17 cellular contexts compared by ENCODE assay signal in genomic region chr3:16319723-16320122, GRCh38. TPM values are rescaled to one million over a fixed set of nuclear protein-coding genes. Genes with fewer than 3 reads are reported as not detected.
DNase-seq lines count a peak whose midpoint lies in the region; ATAC-seq and TF ChIP-seq lines count a peak whose summit lies in the region.
"Had no signal": no experiment of that assay in that cellular context is flagged by ENCODE, and none has a peak within 500 bp of the region (broad histone marks: within the 10 kb centered on the region; RNA-seq: fewer than 3 reads in every experiment).

No MANE protein-coding gene starts in this region.

- H3K27ac Mint-ChIP-seq in activated CD4-positive, alpha-beta T cell treated with anti-CD3 and anti-CD28 coated beads, Interleukin-2, amount 10 ng/mL, durations not matched to agents 7 days and 5 days, result peak overlapping the region; percentile 83
- peak overlapping the region; percentile 83 for H3K27ac Mint-ChIP-seq in activated naive CD8-positive, alpha-beta T cell treated with anti-CD3 and anti-CD28 coated beads, Interleukin-2, amount 10 ng/mL, durations not matched to agents 7 days and 5 days
- H3K27ac Mint-ChIP-seq in stimulated activated effector memory CD8-positive, alpha-beta T cell treated with anti-CD3 and anti-CD28 coated beads, Interleukin-12 subunit alpha, Interleukin-12 subunit beta, amount 100 ng/mL, for 72 hours, result peak overlapping the region; percentile 88
- no peak overlapping the region for H3K27ac Mint-ChIP-seq in chondrocyte (ENCODE audit: unreplicated experiment)
- H3K27ac Mint-ChIP-seq: stimulated activated memory B cell treated with anti-CD40 and anti-IgM and Interleukin-4, amounts not matched to agents 10 μg/mL and 1 μg/mL and 100 μg/mL, for 72 hours had no signal

- H3K36me3 Mint-ChIP-seq in activated CD4-positive, alpha-beta T cell treated with anti-CD3 and anti-CD28 coated beads, Interleukin-2, amount 10 ng/mL, durations not matched to agents 7 days and 5 days (ENCODE audit: low read depth), result peaks cover 87% of the 10 kb centered on the region
- peaks cover 50% of the 10 kb centered on the region for H3K36me3 Mint-ChIP-seq in activated naive CD8-positive, alpha-beta T cell treated with anti-CD3 and anti-CD28 coated beads, Interleukin-2, amount 10 ng/mL, durations not matched to agents 7 days and 5 days
- peaks cover 93% of the 10 kb centered on the region for H3K36me3 Mint-ChIP-seq in stimulated activated effector memory CD8-positive, alpha-beta T cell treated with anti-CD3 and anti-CD28 coated beads, Interleukin-12 subunit alpha, Interleukin-12 subunit beta, amount 100 ng/mL, for 72 hours
- H3K36me3 Mint-ChIP-seq in chondrocyte (ENCODE audit: low read depth), result peaks cover 39% of the 10 kb centered on the region

- POLR2A ChIA-PET in activated CD4-positive, alpha-beta T cell treated with anti-CD3 and anti-CD28 coated beads, Interleukin-2, amount 10 ng/mL, durations not matched to agents 7 days and 5 days (lab: Charles Lee), result no interaction called here
- POLR2A ChIA-PET in activated naive CD8-positive, alpha-beta T cell treated with anti-CD3 and anti-CD28 coated beads, Interleukin-2, amount 10 ng/mL, durations not matched to agents 7 days and 5 days (lab: Charles Lee), result interaction anchor here (1.2 to 10.1 kb wide), 3 partner anchors 27 to 55 kb away, joined by 3 to 141 read pairs (median 5); partner anchors contain the start of genes DPH3 and OXNAD1

- peaks cover 86% of the 10 kb centered on the region for H3K36me3 ChIP-seq in KOPT-K1 (ENCODE audit: insufficient read depth, low read length)

- peak overlapping the region; percentile 63 for H3K27ac ChIP-seq in KOPT-K1 (ENCODE audit: low read depth, low read length, poor library complexity, severe bottlenecking)
- H3K27ac ChIP-seq: neutrophil, RWPE1, upper lobe of left lung had no signal

- no peaks in the 10 kb centered on the region for H3K9me3 Mint-ChIP-seq in activated CD4-positive, alpha-beta T cell treated with anti-CD3 and anti-CD28 coated beads, Interleukin-2, amount 10 ng/mL, durations not matched to agents 7 days and 5 days
- no peaks in the 10 kb centered on the region for H3K9me3 Mint-ChIP-seq in activated naive CD8-positive, alpha-beta T cell treated with anti-CD3 and anti-CD28 coated beads, Interleukin-2, amount 10 ng/mL, durations not matched to agents 7 days and 5 days
- H3K9me3 Mint-ChIP-seq in stimulated activated effector memory CD8-positive, alpha-beta T cell treated with anti-CD3 and anti-CD28 coated beads, Interleukin-12 subunit alpha, Interleukin-12 subunit beta, amount 100 ng/mL, for 72 hours, result no peaks in the 10 kb centered on the region
- no peaks in the 10 kb centered on the region for H3K9me3 Mint-ChIP-seq in chondrocyte (ENCODE audit: low read depth)
- H3K9me3 Mint-ChIP-seq: stimulated activated memory B cell treated with anti-CD40 and anti-IgM and Interleukin-4, amounts not matched to agents 10 μg/mL and 1 μg/mL and 100 μg/mL, for 72 hours had no signal

- H3K4me3 Mint-ChIP-seq in activated CD4-positive, alpha-beta T cell treated with anti-CD3 and anti-CD28 coated beads, Interleukin-2, amount 10 ng/mL, durations not matched to agents 7 days and 5 days, result no peak overlapping the region
- H3K4me3 Mint-ChIP-seq in activated naive CD8-positive, alpha-beta T cell treated with anti-CD3 and anti-CD28 coated beads, Interleukin-2, amount 10 ng/mL, durations not matched to agents 7 days and 5 days, result no peak overlapping the region
- no peak overlapping the region for H3K4me3 Mint-ChIP-seq in stimulated activated effector memory CD8-positive, alpha-beta T cell treated with anti-CD3 and anti-CD28 coated beads, Interleukin-12 subunit alpha, Interleukin-12 subunit beta, amount 100 ng/mL, for 72 hours
- no peak overlapping the region for H3K4me3 Mint-ChIP-seq in chondrocyte (ENCODE audit: unreplicated experiment)
- H3K4me3 Mint-ChIP-seq: stimulated activated memory B cell treated with anti-CD40 and anti-IgM and Interleukin-4, amounts not matched to agents 10 μg/mL and 1 μg/mL and 100 μg/mL, for 72 hours had no signal

- no peak for TF ChIP-seq CTCF in GM10266 (IDR thresholded peaks at IDR 0.05; ENCODE audit: control insufficient read depth, insufficient read depth, low read depth, missing control alignments)
- no peak for TF ChIP-seq CTCF in chondrocyte (IDR thresholded peaks at IDR 0.05)

- no peak for DNase-seq in activated CD4-positive, alpha-beta T cell treated with anti-CD3 and anti-CD28 coated beads, Interleukin-2, amount 10 ng/mL, durations not matched to agents 7 days and 5 days
- DNase-seq in activated CD4-positive, alpha-beta T cell treated with anti-CD3 and anti-CD28 coated beads for 48 hours, result no peak
- no peak for DNase-seq in activated naive CD8-positive, alpha-beta T cell treated with anti-CD3 and anti-CD28 coated beads, Interleukin-2, amount 10 ng/mL, durations not matched to agents 7 days and 5 days
- peak in 1 of 2 donors; percentile 49 for DNase-seq in stimulated activated effector memory CD8-positive, alpha-beta T cell treated with anti-CD3 and anti-CD28 coated beads, Interleukin-12 subunit alpha, Interleukin-12 subunit beta, amount 100 ng/mL, for 72 hours (ENCODE audit: low spot score in 2 of 2)
- no peak for DNase-seq in GM10266 (ENCODE audit: extremely low spot score)
- no peak for DNase-seq in chondrocyte (ENCODE audit: low spot score)
- DNase-seq in mesenteric fat pad (ENCODE audit: low spot score), result no peak
- DNase-seq: anterior cingulate cortex, hypothalamus, kidney glomerular epithelial cell, NCI-H1436, retina, upper lobe of left lung had no signal

- no peaks in the 10 kb centered on the region for H3K9me3 ChIP-seq in KOPT-K1 (ENCODE audit: insufficient read depth, low read length, poor library complexity, severe bottlenecking)
- H3K9me3 ChIP-seq: neutrophil, upper lobe of left lung had no signal

- ATAC-seq in activated naive CD8-positive, alpha-beta T cell treated with anti-CD3 and anti-CD28 coated beads, Interleukin-2, amount 10 ng/mL, durations not matched to agents 7 days and 5 days (ENCODE audit: low read depth), result no peak
- ATAC-seq in stimulated activated effector memory CD8-positive, alpha-beta T cell treated with anti-CD3 and anti-CD28 coated beads, Interleukin-12 subunit alpha, Interleukin-12 subunit beta, amount 100 ng/mL, for 72 hours, result no peak
- ATAC-seq: stimulated activated memory B cell treated with anti-CD40 and anti-IgM and Interleukin-4, amounts not matched to agents 10 μg/mL and 1 μg/mL and 100 μg/mL, for 72 hours had no signal

- H3K4me1 Mint-ChIP-seq in activated CD4-positive, alpha-beta T cell treated with anti-CD3 and anti-CD28 coated beads, Interleukin-2, amount 10 ng/mL, durations not matched to agents 7 days and 5 days, result peaks cover 69% of the 10 kb centered on the region
- peaks cover 68% of the 10 kb centered on the region for H3K4me1 Mint-ChIP-seq in activated naive CD8-positive, alpha-beta T cell treated with anti-CD3 and anti-CD28 coated beads, Interleukin-2, amount 10 ng/mL, durations not matched to agents 7 days and 5 days
- H3K4me1 Mint-ChIP-seq in stimulated activated effector memory CD8-positive, alpha-beta T cell treated with anti-CD3 and anti-CD28 coated beads, Interleukin-12 subunit alpha, Interleukin-12 subunit beta, amount 100 ng/mL, for 72 hours, result peaks cover 48% of the 10 kb centered on the region
- H3K4me1 Mint-ChIP-seq in chondrocyte (ENCODE audit: low read depth), result no peaks in the 10 kb centered on the region

- CTCF ChIA-PET in activated CD4-positive, alpha-beta T cell treated with anti-CD3 and anti-CD28 coated beads, Interleukin-2, amount 10 ng/mL, durations not matched to agents 7 days and 5 days (lab: Charles Lee), result interaction anchor here (0.5 to 8.2 kb wide), 24 partner anchors 13 to 436 kb away, joined by 3 to 56 read pairs (median 4); partner anchors contain the start of genes DPH3 and OXNAD1

- H3K27me3 Mint-ChIP-seq in activated CD4-positive, alpha-beta T cell treated with anti-CD3 and anti-CD28 coated beads, Interleukin-2, amount 10 ng/mL, durations not matched to agents 7 days and 5 days, result no peaks in the 10 kb centered on the region
- no peaks in the 10 kb centered on the region for H3K27me3 Mint-ChIP-seq in activated naive CD8-positive, alpha-beta T cell treated with anti-CD3 and anti-CD28 coated beads, Interleukin-2, amount 10 ng/mL, durations not matched to agents 7 days and 5 days
- H3K27me3 Mint-ChIP-seq in chondrocyte (ENCODE audit: low read depth), result no peaks in the 10 kb centered on the region
- H3K27me3 Mint-ChIP-seq: stimulated activated memory B cell treated with anti-CD40 and anti-IgM and Interleukin-4, amounts not matched to agents 10 μg/mL and 1 μg/mL and 100 μg/mL, for 72 hours had no signal

RNA-seq across cellular contexts. Expression of gene OXNAD1, which starts 54.7 kb away (rescaled TPM):
- 10 to 100 TPM; 64.0 to 70.4 TPM for total RNA-seq in activated CD4-positive, alpha-beta T cell treated with anti-CD3 and anti-CD28 coated beads, Interleukin-2, amount 10 ng/mL, durations not matched to agents 7 days and 5 days
- 10 to 100 TPM; 76.8 to 77.1 TPM for total RNA-seq in activated naive CD8-positive, alpha-beta T cell treated with anti-CD3 and anti-CD28 coated beads, Interleukin-2, amount 10 ng/mL, durations not matched to agents 7 days and 5 days
- total RNA-seq in chondrocyte, result 6.4 to 8.1 TPM (median 6.7 TPM) in 3 replicates
- 14.3 TPM for total RNA-seq in mesenteric fat pad

RNA-seq across cellular contexts. Expression of gene DPH3, which starts 55.0 kb away (rescaled TPM):
- total RNA-seq in activated CD4-positive, alpha-beta T cell treated with anti-CD3 and anti-CD28 coated beads, Interleukin-2, amount 10 ng/mL, durations not matched to agents 7 days and 5 days, result 10 to 100 TPM; 12.6 to 14.4 TPM
- 10 to 100 TPM; 12.1 to 14.9 TPM for total RNA-seq in activated naive CD8-positive, alpha-beta T cell treated with anti-CD3 and anti-CD28 coated beads, Interleukin-2, amount 10 ng/mL, durations not matched to agents 7 days and 5 days
- total RNA-seq in chondrocyte, result 19.8 to 23.8 TPM (median 20.5 TPM) in 3 replicates
- 40.3 TPM for total RNA-seq in mesenteric fat pad
